In the genomic region with DNA sequence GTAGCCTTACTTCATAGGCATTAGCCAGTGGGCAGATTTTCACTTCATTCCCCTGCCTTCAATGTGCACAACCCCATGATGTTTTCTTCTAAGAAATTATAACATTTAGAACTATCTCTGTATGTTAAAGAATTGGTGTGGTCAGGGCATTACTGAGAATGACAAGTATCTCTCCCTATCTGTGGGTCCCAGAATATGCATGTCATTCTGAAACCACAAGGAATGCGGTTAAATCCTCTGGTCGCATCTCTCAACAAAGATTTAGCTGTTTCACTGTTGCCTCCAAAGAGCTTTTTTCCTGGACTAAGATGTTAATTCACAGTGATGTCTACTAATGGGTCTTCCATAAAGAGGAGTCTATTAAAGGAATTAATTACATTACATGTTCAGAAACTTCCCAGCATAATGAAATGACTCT, we compare ENCODE assay signal across 12 cellular contexts.
A peak's percentile ranks its signal among the peaks of the same experiment; 100 is the strongest.
DNase-seq lines count a peak whose midpoint lies in the region; ATAC-seq lines count a peak whose summit lies in the region.
"Had no signal": no experiment of that assay in that cellular context is flagged by ENCODE, and none has a peak within 500 bp of the region (broad histone marks: within the 10 kb centered on the region; RNA-seq: fewer than 3 reads in every experiment).

No MANE protein-coding gene starts in this region.

- peak; percentile 41 to 56 for ATAC-seq in activated CD4-positive, CD25-positive, alpha-beta regulatory T cell treated with anti-CD3 and anti-CD28 coated beads, Interleukin-2, amount 50 U/mL, for 24 hours
- ATAC-seq in esophagus mucosa = no peak

- no peak for DNase-seq in activated CD4-positive, CD25-positive, alpha-beta regulatory T cell treated with anti-CD3 and anti-CD28 coated beads, Interleukin-2, amount 50 U/mL, for 72 hours
- DNase-seq in RPMI7951 (ENCODE audit: low read depth) (peak; percentile 81), amniotic epithelial cell (ENCODE audit: low read depth) (peak; percentile 71), renal cortical epithelial cell (ENCODE audit: low read depth) (peak; percentile 43), COLO668 (lab: John Stamatoyannopoulos, UW; ENCODE audit: unreplicated experiment) (no peak), AG20443 (ENCODE audit: low spot score) (no peak)
- DNase-seq: activated CD4-positive, alpha-beta T cell treated with anti-CD3 and anti-CD28 coated beads, Interleukin-2, amount 50 U/mL, for 1 hour; naive B cell; NCI-H2227 treated with DMSO at 0.1 percent for 48 hours; stimulated activated CD8-positive, alpha-beta memory T cell treated with anti-CD3 and anti-CD28 coated beads, Interleukin-4, amount 100 ng/mL, for 48 hours had no signal

Comparison
In these comparisons a context has a peak if more than half of its experiments do, and no peak if none do; other contexts are left out.
1. DNase-seq: peak in RPMI7951 (single experiment), amniotic epithelial cell (single experiment) and renal cortical epithelial cell (single experiment); none in activated CD4-positive, CD25-positive, alpha-beta regulatory T cell treated with anti-CD3 and anti-CD28 coated beads, Interleukin-2, amount 50 U/mL, for 72 hours (single experiment), COLO668 (single experiment) and AG20443 (single experiment).